Comparison of ENCODE assay signal across 1 cellular context in the genomic region with DNA sequence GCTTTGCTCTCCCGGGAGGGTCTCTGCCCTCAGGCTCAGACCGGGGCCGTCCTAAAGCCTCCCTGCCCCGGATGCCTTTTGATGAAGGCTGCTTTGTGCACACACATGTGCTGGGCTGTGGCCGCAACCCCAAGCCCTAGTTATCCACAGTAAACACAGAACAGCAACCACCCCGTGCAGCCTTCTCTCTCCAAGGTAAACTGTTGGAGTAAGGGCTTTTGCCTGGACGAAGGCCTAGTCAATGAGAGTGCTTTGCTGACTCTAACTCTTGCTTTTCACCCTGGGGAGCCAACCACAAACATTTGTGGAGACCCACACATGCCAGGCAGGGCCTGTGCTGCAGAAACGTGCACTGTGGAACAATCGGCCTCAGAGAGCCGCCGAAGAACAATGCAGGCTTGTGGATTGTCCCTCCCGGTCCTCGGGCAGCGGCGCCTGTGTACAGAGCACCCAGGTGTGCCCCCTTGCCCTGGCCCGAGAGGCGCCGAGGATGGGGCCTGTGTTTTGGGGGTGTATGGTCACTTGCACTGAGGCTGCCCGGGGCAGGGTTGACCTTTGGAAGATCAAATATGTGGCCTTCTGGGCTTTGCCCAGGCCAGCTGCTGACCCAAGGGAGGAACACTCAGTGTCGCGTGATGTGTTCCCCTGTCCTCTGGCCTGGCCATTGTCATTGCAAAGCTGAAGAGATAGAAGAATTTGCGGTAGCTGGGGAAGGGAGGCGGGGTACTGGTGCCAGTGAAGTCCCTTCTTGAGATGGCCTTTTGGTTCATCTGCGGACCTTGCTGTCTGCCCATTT.
A peak's percentile ranks its signal among the peaks of the same experiment; 100 is the strongest.
TF ChIP-seq lines count a peak whose summit lies in the region.

No MANE protein-coding gene starts in this region.

TF ChIP-seq in HepG2, 621 proteins besides CTCF, POLR2A, EP300 and RAD21 (continued from another document and continues in another):
- TF ChIP-seq ZNF407 (CRISPR knock-in tag; IDR thresholded peaks at IDR 0.05; ENCODE audit: not compliant biosample characterization) (no peak), ZFP37 (CRISPR knock-in tag; IDR thresholded peaks at IDR 0.05; ENCODE audit: borderline replicate concordance) (0 out of 2 replicates have a peak, but pooled peaks have one; percentile 34), CCDC6 (CRISPR knock-in tag; IDR thresholded peaks at IDR 0.05) (0 out of 2 replicates have a peak, but pooled peaks have one; percentile 23), HOXA7 (CRISPR knock-in tag; IDR thresholded peaks at IDR 0.05) (no peak), CREB1 (IDR thresholded peaks at IDR 0.05) (no peak), CREB1 (CRISPR knock-in tag; IDR thresholded peaks at IDR 0.05) (peak; percentile 14; the same call in 1 of the 2 replicates), ETV6 (CRISPR knock-in tag; conservative IDR thresholded peaks at IDR 0.05) (no peak), CC2D1A (CRISPR knock-in tag; IDR thresholded peaks at IDR 0.05) (no peak), MAZ (IDR thresholded peaks at IDR 0.05; ENCODE audit: borderline replicate concordance, low read depth, low read length) (0 out of 2 replicates have a peak, but pooled peaks have one; percentile 37), MAZ (CRISPR knock-in tag; IDR thresholded peaks at IDR 0.05; ENCODE audit: low read depth) (peak; percentile 68; the same call in 1 of the 2 replicates), RARG (CRISPR knock-in tag; IDR thresholded peaks at IDR 0.05; ENCODE audit: low read depth) (no peak), PAF1 (CRISPR knock-in tag; IDR thresholded peaks at IDR 0.05) (no peak), NKX3-1 (CRISPR knock-in tag; IDR thresholded peaks at IDR 0.05) (0 out of 2 replicates have a peak, but pooled peaks have one; percentile 43), KLF15 (CRISPR knock-in tag; IDR thresholded peaks at IDR 0.05; ENCODE audit: borderline replicate concordance) (no peak; the same call in 1 of the 2 replicates), SMAD9 (CRISPR knock-in tag; IDR thresholded peaks at IDR 0.05) (no peak), HOXA3 (CRISPR knock-in tag; IDR thresholded peaks at IDR 0.05) (peak; percentile 51), MAF1 (CRISPR knock-in tag; IDR thresholded peaks at IDR 0.05; ENCODE audit: borderline replicate concordance) (no peak), POGK (CRISPR knock-in tag; conservative IDR thresholded peaks at IDR 0.05) (no peak)
- TF ChIP-seq, protein P1, sequence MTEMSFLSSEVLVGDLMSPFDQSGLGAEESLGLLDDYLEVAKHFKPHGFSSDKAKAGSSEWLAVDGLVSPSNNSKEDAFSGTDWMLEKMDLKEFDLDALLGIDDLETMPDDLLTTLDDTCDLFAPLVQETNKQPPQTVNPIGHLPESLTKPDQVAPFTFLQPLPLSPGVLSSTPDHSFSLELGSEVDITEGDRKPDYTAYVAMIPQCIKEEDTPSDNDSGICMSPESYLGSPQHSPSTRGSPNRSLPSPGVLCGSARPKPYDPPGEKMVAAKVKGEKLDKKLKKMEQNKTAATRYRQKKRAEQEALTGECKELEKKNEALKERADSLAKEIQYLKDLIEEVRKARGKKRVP (CRISPR knock-in tag; IDR thresholded peaks at IDR 0.05) = no peak
- TF ChIP-seq, protein P2, sequence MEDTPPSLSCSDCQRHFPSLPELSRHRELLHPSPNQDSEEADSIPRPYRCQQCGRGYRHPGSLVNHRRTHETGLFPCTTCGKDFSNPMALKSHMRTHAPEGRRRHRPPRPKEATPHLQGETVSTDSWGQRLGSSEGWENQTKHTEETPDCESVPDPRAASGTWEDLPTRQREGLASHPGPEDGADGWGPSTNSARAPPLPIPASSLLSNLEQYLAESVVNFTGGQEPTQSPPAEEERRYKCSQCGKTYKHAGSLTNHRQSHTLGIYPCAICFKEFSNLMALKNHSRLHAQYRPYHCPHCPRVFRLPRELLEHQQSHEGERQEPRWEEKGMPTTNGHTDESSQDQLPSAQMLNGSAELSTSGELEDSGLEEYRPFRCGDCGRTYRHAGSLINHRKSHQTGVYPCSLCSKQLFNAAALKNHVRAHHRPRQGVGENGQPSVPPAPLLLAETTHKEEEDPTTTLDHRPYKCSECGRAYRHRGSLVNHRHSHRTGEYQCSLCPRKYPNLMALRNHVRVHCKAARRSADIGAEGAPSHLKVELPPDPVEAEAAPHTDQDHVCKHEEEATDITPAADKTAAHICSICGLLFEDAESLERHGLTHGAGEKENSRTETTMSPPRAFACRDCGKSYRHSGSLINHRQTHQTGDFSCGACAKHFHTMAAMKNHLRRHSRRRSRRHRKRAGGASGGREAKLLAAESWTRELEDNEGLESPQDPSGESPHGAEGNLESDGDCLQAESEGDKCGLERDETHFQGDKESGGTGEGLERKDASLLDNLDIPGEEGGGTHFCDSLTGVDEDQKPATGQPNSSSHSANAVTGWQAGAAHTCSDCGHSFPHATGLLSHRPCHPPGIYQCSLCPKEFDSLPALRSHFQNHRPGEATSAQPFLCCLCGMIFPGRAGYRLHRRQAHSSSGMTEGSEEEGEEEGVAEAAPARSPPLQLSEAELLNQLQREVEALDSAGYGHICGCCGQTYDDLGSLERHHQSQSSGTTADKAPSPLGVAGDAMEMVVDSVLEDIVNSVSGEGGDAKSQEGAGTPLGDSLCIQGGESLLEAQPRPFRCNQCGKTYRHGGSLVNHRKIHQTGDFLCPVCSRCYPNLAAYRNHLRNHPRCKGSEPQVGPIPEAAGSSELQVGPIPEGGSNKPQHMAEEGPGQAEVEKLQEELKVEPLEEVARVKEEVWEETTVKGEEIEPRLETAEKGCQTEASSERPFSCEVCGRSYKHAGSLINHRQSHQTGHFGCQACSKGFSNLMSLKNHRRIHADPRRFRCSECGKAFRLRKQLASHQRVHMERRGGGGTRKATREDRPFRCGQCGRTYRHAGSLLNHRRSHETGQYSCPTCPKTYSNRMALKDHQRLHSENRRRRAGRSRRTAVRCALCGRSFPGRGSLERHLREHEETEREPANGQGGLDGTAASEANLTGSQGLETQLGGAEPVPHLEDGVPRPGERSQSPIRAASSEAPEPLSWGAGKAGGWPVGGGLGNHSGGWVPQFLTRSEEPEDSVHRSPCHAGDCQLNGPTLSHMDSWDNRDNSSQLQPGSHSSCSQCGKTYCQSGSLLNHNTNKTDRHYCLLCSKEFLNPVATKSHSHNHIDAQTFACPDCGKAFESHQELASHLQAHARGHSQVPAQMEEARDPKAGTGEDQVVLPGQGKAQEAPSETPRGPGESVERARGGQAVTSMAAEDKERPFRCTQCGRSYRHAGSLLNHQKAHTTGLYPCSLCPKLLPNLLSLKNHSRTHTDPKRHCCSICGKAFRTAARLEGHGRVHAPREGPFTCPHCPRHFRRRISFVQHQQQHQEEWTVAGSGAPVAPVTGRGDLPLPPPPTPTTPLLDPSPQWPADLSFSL (CRISPR knock-in tag; IDR thresholded peaks at IDR 0.05) = peak; percentile 82
- TF ChIP-seq, protein P3, sequence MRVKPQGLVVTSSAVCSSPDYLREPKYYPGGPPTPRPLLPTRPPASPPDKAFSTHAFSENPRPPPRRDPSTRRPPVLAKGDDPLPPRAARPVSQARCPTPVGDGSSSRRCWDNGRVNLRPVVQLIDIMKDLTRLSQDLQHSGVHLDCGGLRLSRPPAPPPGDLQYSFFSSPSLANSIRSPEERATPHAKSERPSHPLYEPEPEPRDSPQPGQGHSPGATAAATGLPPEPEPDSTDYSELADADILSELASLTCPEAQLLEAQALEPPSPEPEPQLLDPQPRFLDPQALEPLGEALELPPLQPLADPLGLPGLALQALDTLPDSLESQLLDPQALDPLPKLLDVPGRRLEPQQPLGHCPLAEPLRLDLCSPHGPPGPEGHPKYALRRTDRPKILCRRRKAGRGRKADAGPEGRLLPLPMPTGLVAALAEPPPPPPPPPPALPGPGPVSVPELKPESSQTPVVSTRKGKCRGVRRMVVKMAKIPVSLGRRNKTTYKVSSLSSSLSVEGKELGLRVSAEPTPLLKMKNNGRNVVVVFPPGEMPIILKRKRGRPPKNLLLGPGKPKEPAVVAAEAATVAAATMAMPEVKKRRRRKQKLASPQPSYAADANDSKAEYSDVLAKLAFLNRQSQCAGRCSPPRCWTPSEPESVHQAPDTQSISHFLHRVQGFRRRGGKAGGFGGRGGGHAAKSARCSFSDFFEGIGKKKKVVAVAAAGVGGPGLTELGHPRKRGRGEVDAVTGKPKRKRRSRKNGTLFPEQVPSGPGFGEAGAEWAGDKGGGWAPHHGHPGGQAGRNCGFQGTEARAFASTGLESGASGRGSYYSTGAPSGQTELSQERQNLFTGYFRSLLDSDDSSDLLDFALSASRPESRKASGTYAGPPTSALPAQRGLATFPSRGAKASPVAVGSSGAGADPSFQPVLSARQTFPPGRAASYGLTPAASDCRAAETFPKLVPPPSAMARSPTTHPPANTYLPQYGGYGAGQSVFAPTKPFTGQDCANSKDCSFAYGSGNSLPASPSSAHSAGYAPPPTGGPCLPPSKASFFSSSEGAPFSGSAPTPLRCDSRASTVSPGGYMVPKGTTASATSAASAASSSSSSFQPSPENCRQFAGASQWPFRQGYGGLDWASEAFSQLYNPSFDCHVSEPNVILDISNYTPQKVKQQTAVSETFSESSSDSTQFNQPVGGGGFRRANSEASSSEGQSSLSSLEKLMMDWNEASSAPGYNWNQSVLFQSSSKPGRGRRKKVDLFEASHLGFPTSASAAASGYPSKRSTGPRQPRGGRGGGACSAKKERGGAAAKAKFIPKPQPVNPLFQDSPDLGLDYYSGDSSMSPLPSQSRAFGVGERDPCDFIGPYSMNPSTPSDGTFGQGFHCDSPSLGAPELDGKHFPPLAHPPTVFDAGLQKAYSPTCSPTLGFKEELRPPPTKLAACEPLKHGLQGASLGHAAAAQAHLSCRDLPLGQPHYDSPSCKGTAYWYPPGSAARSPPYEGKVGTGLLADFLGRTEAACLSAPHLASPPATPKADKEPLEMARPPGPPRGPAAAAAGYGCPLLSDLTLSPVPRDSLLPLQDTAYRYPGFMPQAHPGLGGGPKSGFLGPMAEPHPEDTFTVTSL (CRISPR knock-in tag; IDR thresholded peaks at IDR 0.05; ENCODE audit: borderline replicate concordance) = no peak
- TF ChIP-seq, protein P4, sequence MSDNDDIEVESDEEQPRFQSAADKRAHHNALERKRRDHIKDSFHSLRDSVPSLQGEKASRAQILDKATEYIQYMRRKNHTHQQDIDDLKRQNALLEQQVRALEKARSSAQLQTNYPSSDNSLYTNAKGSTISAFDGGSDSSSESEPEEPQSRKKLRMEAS (IDR thresholded peaks at IDR 0.05) = peak; percentile 77
